ENCODE assay signal across 10 cellular contexts in the genomic region with DNA sequence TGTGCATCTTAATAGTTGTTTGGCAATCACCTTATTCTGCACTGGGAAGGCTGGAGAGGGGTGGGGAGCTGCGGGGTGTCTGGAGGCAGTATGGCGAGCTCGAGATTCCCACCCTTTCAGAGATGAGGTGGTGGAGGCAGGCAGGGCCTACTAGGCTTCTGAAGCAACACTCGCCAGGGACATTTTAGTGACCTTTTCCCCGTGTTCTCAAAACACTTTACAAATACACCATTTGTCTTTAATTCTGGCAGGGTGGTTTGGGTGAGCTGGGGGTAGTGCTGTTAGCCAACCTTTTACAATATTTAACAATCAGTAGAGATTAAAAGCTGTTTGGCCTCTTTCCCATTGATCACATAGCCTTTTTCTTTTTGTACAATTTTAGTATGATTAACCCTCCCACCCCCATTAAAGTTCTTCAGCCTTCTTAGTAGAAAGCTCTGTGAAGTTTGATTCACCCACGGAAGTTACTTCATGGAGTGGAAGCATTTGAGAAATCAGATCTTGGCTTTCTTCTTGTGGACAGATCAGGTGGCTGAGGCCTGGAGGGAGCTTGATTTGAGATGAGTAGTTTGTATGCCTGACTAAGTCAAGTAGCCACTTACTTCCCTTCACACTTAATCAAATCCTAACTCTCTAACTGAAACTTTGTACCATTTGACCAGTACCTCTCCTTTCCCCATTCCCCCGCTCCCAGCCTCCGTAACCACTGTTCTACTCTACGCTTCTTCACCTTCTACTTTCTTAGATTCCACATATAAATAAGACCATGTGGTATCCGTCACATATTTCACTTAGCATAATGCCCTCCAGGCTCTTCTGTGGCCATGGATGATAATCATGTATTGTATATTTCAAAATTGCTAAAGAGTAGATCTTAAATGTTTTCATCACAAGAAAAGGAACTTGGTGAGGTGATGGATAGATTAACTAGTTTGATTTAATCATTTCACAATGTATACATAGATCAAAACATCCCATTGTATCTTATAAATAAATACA. TPM values are rescaled to one million over a fixed set of nuclear protein-coding genes. Genes with fewer than 3 reads are reported as not detected.
DNase-seq lines count a peak whose midpoint lies in the region; ATAC-seq and TF ChIP-seq lines count a peak whose summit lies in the region.
"Had no signal": no experiment of that assay in that cellular context is flagged by ENCODE, and none has a peak within 500 bp of the region (broad histone marks: within the 10 kb centered on the region; RNA-seq: fewer than 3 reads in every experiment).

No MANE protein-coding gene starts in this region.

- peaks cover 88% of the 10 kb centered on the region for H3K4me1 Mint-ChIP-seq in activated naive CD4-positive, alpha-beta T cell treated with anti-CD3 and anti-CD28 coated beads for 36 hours (ENCODE audit: low read depth)
- H3K4me1 Mint-ChIP-seq in activated CD4-positive, alpha-beta memory T cell treated with anti-CD3 and anti-CD28 coated beads for 36 hours (ENCODE audit: low read depth) = peaks cover 87% of the 10 kb centered on the region

- H3K27me3 Mint-ChIP-seq in activated naive CD4-positive, alpha-beta T cell treated with anti-CD3 and anti-CD28 coated beads for 36 hours (ENCODE audit: low read depth) = no peaks in the 10 kb centered on the region
- no peaks in the 10 kb centered on the region for H3K27me3 Mint-ChIP-seq in activated CD4-positive, alpha-beta memory T cell treated with anti-CD3 and anti-CD28 coated beads for 36 hours

- DNase-seq in activated naive CD4-positive, alpha-beta T cell treated with anti-CD3 and anti-CD28 coated beads for 36 hours = no peak
- no peak for DNase-seq in activated naive CD4-positive, alpha-beta T cell (lab: John Stamatoyannopoulos, UW)
- DNase-seq in activated CD4-positive, alpha-beta memory T cell treated with anti-CD3 and anti-CD28 coated beads for 36 hours = peak; percentile 51
- DNase-seq in thyroid gland (peak; percentile 26 to 38), esophagus squamous epithelium (lab: John Stamatoyannopoulos, UW) (no peak), WERI-Rb-1 (no peak), amygdala (lab: John Stamatoyannopoulos, UW) (no peak)
- DNase-seq: NCI-H1105, psoas muscle had no signal

- POLR2A ChIA-PET in activated CD4-positive, alpha-beta memory T cell treated with anti-CD3 and anti-CD28 coated beads for 36 hours (lab: Charles Lee) = interaction anchor here (0.6 to 7.9 kb wide), 8 partner anchors 11 to 39 kb away, joined by 3 to 70 read pairs (median 6); no protein-coding TSS in a partner anchor

- TF ChIP-seq POLR2A in gastroesophageal sphincter (IDR thresholded peaks at IDR 0.05) (no peak), thyroid gland (IDR thresholded peaks at IDR 0.05) (no peak), esophagus squamous epithelium (IDR thresholded peaks at IDR 0.05) (no peak)

- peak overlapping the region; percentile 87 for H3K27ac Mint-ChIP-seq in activated naive CD4-positive, alpha-beta T cell treated with anti-CD3 and anti-CD28 coated beads for 36 hours
- peak overlapping the region; percentile 92 for H3K27ac Mint-ChIP-seq in activated CD4-positive, alpha-beta memory T cell treated with anti-CD3 and anti-CD28 coated beads for 36 hours

- H3K4me3 ChIP-seq in gastroesophageal sphincter (no peak overlapping the region), thyroid gland (replicated peaks in 1 of 3) (no peak overlapping the region), esophagus squamous epithelium (no peak overlapping the region), WERI-Rb-1 (ENCODE audit: low read depth, low read length) (no peak overlapping the region)
- H3K4me3 ChIP-seq: psoas muscle had no signal

- TF ChIP-seq CTCF in gastroesophageal sphincter (IDR thresholded peaks at IDR 0.05) = no peak
- TF ChIP-seq CTCF in thyroid gland (IDR thresholded peaks at IDR 0.05) = no peak
- no peak for TF ChIP-seq CTCF in esophagus squamous epithelium (IDR thresholded peaks at IDR 0.05)
- no peak for TF ChIP-seq CTCF in WERI-Rb-1 (IDR thresholded peaks at IDR 0.05; ENCODE audit: low read depth, low read length)

- H3K27me3 ChIP-seq in gastroesophageal sphincter = no peaks in the 10 kb centered on the region
- H3K27me3 ChIP-seq in thyroid gland = no peaks in the 10 kb centered on the region
- no peaks in the 10 kb centered on the region for H3K27me3 ChIP-seq in esophagus squamous epithelium
- no peaks in the 10 kb centered on the region for H3K27me3 ChIP-seq in WERI-Rb-1 (ENCODE audit: insufficient read depth, low read depth, severe bottlenecking)

- CTCF ChIA-PET in activated naive CD4-positive, alpha-beta T cell treated with anti-CD3 and anti-CD28 coated beads for 36 hours (lab: Charles Lee) = interaction anchor here (0.6 to 3.6 kb wide), 5 partner anchors 10 to 92 kb away, joined by 3 to 19 read pairs (median 3); no protein-coding TSS in a partner anchor
- CTCF ChIA-PET in activated CD4-positive, alpha-beta memory T cell treated with anti-CD3 and anti-CD28 coated beads for 36 hours (lab: Charles Lee) = interaction anchor here (0.6 to 2.5 kb wide), 6 partner anchors 10 to 124 kb away, joined by 3 to 13 read pairs (median 8); no protein-coding TSS in a partner anchor

- H3K27ac ChIP-seq in gastroesophageal sphincter = peak overlapping the region in 1 of 4 donors; percentile 16
- H3K27ac ChIP-seq in thyroid gland = peak overlapping the region in 1 of 3 donors; percentile 6
- H3K27ac ChIP-seq in esophagus squamous epithelium = peak overlapping the region in 2 of 4 donors; percentile 12 to 73
- no peak overlapping the region for H3K27ac ChIP-seq in WERI-Rb-1
- H3K27ac ChIP-seq: psoas muscle had no signal

- H3K9me3 ChIP-seq in gastroesophageal sphincter (no peaks in the 10 kb centered on the region), thyroid gland (no peaks in the 10 kb centered on the region), esophagus squamous epithelium (no peaks in the 10 kb centered on the region), WERI-Rb-1 (ENCODE audit: severe bottlenecking) (no peaks in the 10 kb centered on the region)
- H3K9me3 ChIP-seq: psoas muscle had no signal

- 75 to 87% methylated on average over 6 to 7 of the region's 10 CpGs for WGBS in gastroesophageal sphincter (ENCODE audit: low coverage in 1 of 2), 2 donors
- WGBS in thyroid gland, 2 donors = 87 to 88% methylated on average over 10 of the region's 10 CpGs
- WGBS in esophagus squamous epithelium, 2 donors = 72 to 86% methylated on average over 10 of the region's 10 CpGs

- H3K36me3 ChIP-seq in gastroesophageal sphincter = no peaks in the 10 kb centered on the region
- no peaks in the 10 kb centered on the region for H3K36me3 ChIP-seq in thyroid gland
- H3K36me3 ChIP-seq in esophagus squamous epithelium = no peaks in the 10 kb centered on the region
- no peaks in the 10 kb centered on the region for H3K36me3 ChIP-seq in WERI-Rb-1

- peaks cover 0 to 33% (median 2%) of the 10 kb centered on the region in 3 donors for H3K4me1 ChIP-seq in gastroesophageal sphincter
- H3K4me1 ChIP-seq in thyroid gland = peaks cover 0 to 23% of the 10 kb centered on the region in 2 donors
- peaks cover 0 to 56% (median 18%) of the 10 kb centered on the region in 3 donors for H3K4me1 ChIP-seq in esophagus squamous epithelium

- H3K9me3 Mint-ChIP-seq in activated naive CD4-positive, alpha-beta T cell treated with anti-CD3 and anti-CD28 coated beads for 36 hours = no peaks in the 10 kb centered on the region
- H3K9me3 Mint-ChIP-seq in activated CD4-positive, alpha-beta memory T cell treated with anti-CD3 and anti-CD28 coated beads for 36 hours = no peaks in the 10 kb centered on the region

- ATAC-seq in gastroesophageal sphincter = peak; percentile 19

- H3K36me3 Mint-ChIP-seq in activated naive CD4-positive, alpha-beta T cell treated with anti-CD3 and anti-CD28 coated beads for 36 hours (ENCODE audit: low read depth) = peaks cover 51% of the 10 kb centered on the region
- H3K36me3 Mint-ChIP-seq in activated CD4-positive, alpha-beta memory T cell treated with anti-CD3 and anti-CD28 coated beads for 36 hours = peaks cover 40% of the 10 kb centered on the region

- intact Hi-C loops in activated naive CD4-positive, alpha-beta T cell treated with anti-CD3 and anti-CD28 coated beads for 36 hours (cut with micrococcal nuclease) = loop anchor here (10.0 kb wide), 1 partner anchor 633 kb away; no protein-coding TSS in a partner anchor
- intact Hi-C loops in activated CD4-positive, alpha-beta memory T cell treated with anti-CD3 and anti-CD28 coated beads for 36 hours (cut with micrococcal nuclease) = loop anchor here (2.0 kb wide), 1 partner anchor 43 kb away; no protein-coding TSS in a partner anchor
- intact Hi-C loops in thyroid gland (cut with DNase I) (no loop called here), esophagus squamous epithelium (cut with DNase I) (no loop called here)

- TF ChIP-seq EP300 in gastroesophageal sphincter (IDR thresholded peaks at IDR 0.05) = no peak

- no peak overlapping the region for H3K4me3 Mint-ChIP-seq in activated naive CD4-positive, alpha-beta T cell treated with anti-CD3 and anti-CD28 coated beads for 36 hours
- H3K4me3 Mint-ChIP-seq in activated CD4-positive, alpha-beta memory T cell treated with anti-CD3 and anti-CD28 coated beads for 36 hours = peak overlapping the region; percentile 39

RNA-seq across cellular contexts. Expression of gene TRAF3, which starts 41.0 kb away (rescaled TPM):
- total RNA-seq in activated naive CD4-positive, alpha-beta T cell treated with anti-CD3 and anti-CD28 coated beads for 36 hours = 10 to 100 TPM; 74.4 to 76.8 TPM
- total RNA-seq in activated CD4-positive, alpha-beta memory T cell treated with anti-CD3 and anti-CD28 coated beads for 36 hours = 10 to 100 TPM; 68.8 to 73.6 TPM
- total RNA-seq in gastroesophageal sphincter (10 to 100 TPM; 10.9 to 29.0 (median 18.7) TPM), thyroid gland (10 to 100 TPM; 15.9 to 24.9 (median 18.6) TPM), esophagus squamous epithelium (10 to 100 TPM; 11.2 to 19.3 (median 13.2) TPM)

Comparison
In these comparisons a context has a peak if more than half of its experiments do, and no peak if none do; other contexts are left out.
1. DNase-seq: peak in activated CD4-positive, alpha-beta memory T cell treated with anti-CD3 and anti-CD28 coated beads for 36 hours (single experiment) and thyroid gland (2 of 2); none in activated naive CD4-positive, alpha-beta T cell treated with anti-CD3 and anti-CD28 coated beads for 36 hours (single experiment), activated naive CD4-positive, alpha-beta T cell (0 of 4), esophagus squamous epithelium (single experiment), WERI-Rb-1 (single experiment) and amygdala (0 of 56).
2. intact Hi-C loops: an anchor here in activated naive CD4-positive, alpha-beta T cell treated with anti-CD3 and anti-CD28 coated beads for 36 hours (10.0 kb wide) and activated CD4-positive, alpha-beta memory T cell treated with anti-CD3 and anti-CD28 coated beads for 36 hours (2.0 kb wide); none called in thyroid gland and esophagus squamous epithelium.